In the genomic region with DNA sequence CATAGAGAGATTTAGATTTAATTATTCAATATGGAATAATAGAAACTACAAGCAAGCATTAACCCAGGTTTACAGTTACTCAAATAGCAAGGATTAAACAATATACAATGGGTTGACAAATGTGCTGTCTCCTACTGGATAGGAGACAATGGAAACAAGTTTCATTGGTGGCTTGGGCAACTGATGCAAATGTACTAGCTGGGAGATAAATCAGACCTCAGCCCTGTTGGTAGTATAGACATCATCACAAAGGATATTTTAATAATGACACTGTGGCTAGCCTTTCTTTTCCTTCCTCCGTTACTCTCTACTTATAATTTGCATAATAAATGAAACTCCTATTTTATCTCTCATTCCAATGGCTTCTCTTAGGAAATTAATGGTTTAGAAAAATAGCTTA, we compare ENCODE assay signal across 18 cellular contexts.
A peak's percentile ranks its signal among the peaks of the same experiment; 100 is the strongest.
DNase-seq lines count a peak whose midpoint lies in the region; ATAC-seq, FAIRE-seq and TF ChIP-seq lines count a peak whose summit lies in the region.
"Had no signal": no experiment of that assay in that cellular context is flagged by ENCODE, and none has a peak within 500 bp of the region (broad histone marks: within the 10 kb centered on the region; RNA-seq: fewer than 3 reads in every experiment).

No MANE protein-coding gene starts in this region.

- DNase-seq in GM12891 (ENCODE audit: insufficient read length, low spot score) (no peak), astrocyte (ENCODE audit: low read depth) (no peak), spleen (no peak), COLO668 (lab: John Stamatoyannopoulos, UW; ENCODE audit: unreplicated experiment) (no peak), BE2C (no peak)
- no peak for DNase-seq in activated CD4-positive, alpha-beta T cell treated with anti-CD3 and anti-CD28 coated beads, Interleukin-2, amount 10 ng/mL, durations not matched to agents 24 days and 14 days
- DNase-seq: C1 segment of cervical spinal cord; H9; NCI-H1048; NCI-H146; NCI-H2107; NCI-H226; NCI-H526; NK-92 treated with Interleukin-12 subunit alpha and Interleukin-12 subunit beta, amount 100 ng/mL, for 24 hours; PC-9 had no signal

- H4K20me1 ChIP-seq in astrocyte (ENCODE audit: insufficient read depth, low read length): no peaks in the 10 kb centered on the region

- no peak overlapping the region for H3K4me3 ChIP-seq in astrocyte (ENCODE audit: insufficient read depth, low read depth, low read length)
- no peak overlapping the region for H3K4me3 ChIP-seq in spleen
- H3K4me3 ChIP-seq in BE2C (ENCODE audit: low read depth, low read length): no peak overlapping the region
- H3K4me3 ChIP-seq: PC-9, SK-N-MC had no signal

- no peaks in the 10 kb centered on the region for H3K27me3 ChIP-seq in astrocyte (ENCODE audit: insufficient read depth, low read length)
- H3K27me3 ChIP-seq in spleen (replicated peaks in 1 of 7): no peaks in the 10 kb centered on the region
- no peaks in the 10 kb centered on the region for H3K27me3 ChIP-seq in BE2C

- intact Hi-C loops in spleen (cut with DNase I; ENCODE audit: low total_unique reads): loop anchor here (5.0 kb wide), 2 partner anchors 1145 to 1215 kb away; a partner anchor contains a TSS
- intact Hi-C loops in activated CD4-positive, alpha-beta T cell treated with anti-CD3 and anti-CD28 coated beads, Interleukin-2, amount 10 ng/mL, durations not matched to agents 24 days and 14 days (cut with micrococcal nuclease): loop anchor here (5.0 kb wide), 1 partner anchor 1215 kb away; no protein-coding TSS in a partner anchor

- H2AFZ ChIP-seq in astrocyte (ENCODE audit: low read depth, low read length): no peak overlapping the region
- H2AFZ ChIP-seq: PC-9 had no signal

- H3K27ac ChIP-seq in astrocyte (ENCODE audit: low read depth, low read length) (no peak overlapping the region), spleen (peak overlapping the region in 5 of 8 donors; percentile 28 to 64 (median 56))
- H3K27ac ChIP-seq: PC-9, SK-N-MC had no signal

- no peaks in the 10 kb centered on the region for H3K36me3 ChIP-seq in astrocyte (ENCODE audit: insufficient read depth, low read length)
- H3K36me3 ChIP-seq in spleen: no peaks in the 10 kb centered on the region
- no peaks in the 10 kb centered on the region for H3K36me3 ChIP-seq in BE2C

- H3K9me3 Mint-ChIP-seq in astrocyte (ENCODE audit: unreplicated experiment) (no peaks in the 10 kb centered on the region), nephron (no peaks in the 10 kb centered on the region)
- H3K9me3 Mint-ChIP-seq in activated CD4-positive, alpha-beta T cell treated with anti-CD3 and anti-CD28 coated beads, Interleukin-2, amount 10 ng/mL, durations not matched to agents 24 days and 14 days: no peaks in the 10 kb centered on the region
- H3K9me3 Mint-ChIP-seq: H9 had no signal

- H3K4me1 Mint-ChIP-seq in astrocyte (ENCODE audit: low read depth, unreplicated experiment): peaks cover 9% of the 10 kb centered on the region
- peaks cover 37% of the 10 kb centered on the region for H3K4me1 Mint-ChIP-seq in nephron
- no peaks in the 10 kb centered on the region for H3K4me1 Mint-ChIP-seq in activated CD4-positive, alpha-beta T cell treated with anti-CD3 and anti-CD28 coated beads, Interleukin-2, amount 10 ng/mL, durations not matched to agents 24 days and 14 days

- FAIRE-seq in GM12891 (lab: Jason Lieb, UNC) (peak; percentile 23), astrocyte (lab: Jason Lieb, UNC) (no peak)

- no peak overlapping the region for H3K9ac ChIP-seq in astrocyte (ENCODE audit: low read length)

- 59 to 71% (median 69%) methylated on average over 1 of the region's 1 CpG for WGBS in spleen, 5 donors

- ATAC-seq in HG03520 (IDR thresholded peaks at IDR 0.05; ENCODE audit: unreplicated experiment): no peak

- TF ChIP-seq POLR2A in GM12891 (IDR thresholded peaks at IDR 0.05; ENCODE audit: low read depth, low read length): no peak
- TF ChIP-seq POLR2A in spleen (IDR thresholded peaks at IDR 0.05): no peak

- H3K9me3 ChIP-seq in astrocyte (ENCODE audit: insufficient read depth, low read depth, low read length): no peaks in the 10 kb centered on the region
- no peaks in the 10 kb centered on the region for H3K9me3 ChIP-seq in spleen
- no peaks in the 10 kb centered on the region for H3K9me3 ChIP-seq in BE2C

- H3K36me3 Mint-ChIP-seq in astrocyte (ENCODE audit: low read depth, unreplicated experiment): no peaks in the 10 kb centered on the region
- no peaks in the 10 kb centered on the region for H3K36me3 Mint-ChIP-seq in nephron (ENCODE audit: low read depth)
- no peaks in the 10 kb centered on the region for H3K36me3 Mint-ChIP-seq in activated CD4-positive, alpha-beta T cell treated with anti-CD3 and anti-CD28 coated beads, Interleukin-2, amount 10 ng/mL, durations not matched to agents 24 days and 14 days (ENCODE audit: low read depth)

- no peak for TF ChIP-seq CTCF in astrocyte (IDR thresholded peaks at IDR 0.05; ENCODE audit: insufficient read depth, low read depth, low read length)
- no peak for TF ChIP-seq CTCF in nephron (IDR thresholded peaks at IDR 0.05; ENCODE audit: unreplicated experiment in 3 of 3)
- TF ChIP-seq CTCF in spleen (IDR thresholded peaks at IDR 0.05 in 8 of 11, conservative IDR thresholded peaks at IDR 0.05 in 3 of 11): no peak
- no peak for TF ChIP-seq CTCF in BE2C (IDR thresholded peaks at IDR 0.05; ENCODE audit: low read depth, low read length)

- H3K27me3 Mint-ChIP-seq in astrocyte (ENCODE audit: low read depth, unreplicated experiment) (no peaks in the 10 kb centered on the region), nephron (ENCODE audit: low read depth) (no peaks in the 10 kb centered on the region)
- H3K27me3 Mint-ChIP-seq in activated CD4-positive, alpha-beta T cell treated with anti-CD3 and anti-CD28 coated beads, Interleukin-2, amount 10 ng/mL, durations not matched to agents 24 days and 14 days: no peaks in the 10 kb centered on the region

- no peaks in the 10 kb centered on the region for H3K79me2 ChIP-seq in astrocyte (ENCODE audit: insufficient read depth, low read length)

- H3K27ac Mint-ChIP-seq in astrocyte (ENCODE audit: unreplicated experiment) (peak overlapping the region; percentile 62), nephron (peak overlapping the region; percentile 60 to 93 (median 80))
- no peak overlapping the region for H3K27ac Mint-ChIP-seq in activated CD4-positive, alpha-beta T cell treated with anti-CD3 and anti-CD28 coated beads, Interleukin-2, amount 10 ng/mL, durations not matched to agents 24 days and 14 days

- no peaks in the 10 kb centered on the region for H3K4me1 ChIP-seq in astrocyte (ENCODE audit: insufficient read depth, low read length)
- peaks cover 5 to 39% (median 17%) of the 10 kb centered on the region in 6 donors for H3K4me1 ChIP-seq in spleen
- H3K4me1 ChIP-seq in BE2C: no peaks in the 10 kb centered on the region

- H3K4me3 Mint-ChIP-seq in astrocyte (ENCODE audit: unreplicated experiment) (no peak overlapping the region), nephron (no peak overlapping the region)
- no peak overlapping the region for H3K4me3 Mint-ChIP-seq in activated CD4-positive, alpha-beta T cell treated with anti-CD3 and anti-CD28 coated beads, Interleukin-2, amount 10 ng/mL, durations not matched to agents 24 days and 14 days
- H3K4me3 Mint-ChIP-seq: H9 had no signal

- H3K4me2 ChIP-seq in astrocyte (ENCODE audit: low read length): no peak overlapping the region
- H3K4me2 ChIP-seq: PC-9 had no signal

TF ChIP-seq in GM12891, 5 proteins besides CTCF, POLR2A, EP300 and RAD21:
- TF ChIP-seq POU2F2 (IDR thresholded peaks at IDR 0.05; ENCODE audit: low read depth, low read length) (no peak), TAF1 (IDR thresholded peaks at IDR 0.05; ENCODE audit: low read depth, low read length) (no peak), POLR2AphosphoS5 (IDR thresholded peaks at IDR 0.05; ENCODE audit: low read depth, low read length) (no peak), PAX5 (IDR thresholded peaks at IDR 0.05; ENCODE audit: insufficient read depth, low read length, severe bottlenecking) (no peak), SPI1 (IDR thresholded peaks at IDR 0.05; ENCODE audit: low read depth, low read length) (no peak)
